In genomic region chr13:40983725-40984669, GRCh38 we compare ENCODE assay signal across 8 cellular contexts. TPM values are rescaled to one million over a fixed set of nuclear protein-coding genes. Genes with fewer than 3 reads are reported as not detected.
DNase-seq lines count a peak whose midpoint lies in the region; ATAC-seq, FAIRE-seq and TF ChIP-seq lines count a peak whose summit lies in the region.

No MANE protein-coding gene starts in this region.

- no peaks in the 10 kb centered on the region for H3K9me3 Mint-ChIP-seq in endodermal cell

- H3K4me2 ChIP-seq in OCI-LY7 (ENCODE audit: low read length) = peak overlapping the region; percentile 94

- DNase-seq in GM12891 (ENCODE audit: insufficient read length, low spot score) (no peak), OCI-LY7 (ENCODE audit: low spot score) (no peak), endodermal cell (no peak), DMS53 treated with DMSO at 0.1 percent for 48 hours (lab: John Stamatoyannopoulos, UW; ENCODE audit: unreplicated experiment) (no peak), AG08396 (ENCODE audit: low spot score) (no peak), head of caudate nucleus (no peak)

- H3K36me3 ChIP-seq in OCI-LY7 (ENCODE audit: insufficient read depth, low read length) (peaks cover 60% of the 10 kb centered on the region), endodermal cell (ENCODE audit: control insufficient read depth, insufficient read depth, low read length) (peaks cover 4% of the 10 kb centered on the region), rectal smooth muscle tissue (ENCODE audit: control insufficient read depth, insufficient read depth, low read length) (no peaks in the 10 kb centered on the region)

- H3K9ac ChIP-seq in endodermal cell (ENCODE audit: extremely low read depth, low read length, poor library complexity, severe bottlenecking) (no peak overlapping the region), rectal smooth muscle tissue (ENCODE audit: low read length) (no peak overlapping the region)

- CTCF ChIA-PET in OCI-LY7 (lab: Charles Lee; ENCODE audit: unreplicated experiment) = no interaction called here

- POLR2A ChIA-PET in OCI-LY7 (lab: Charles Lee) = interaction anchor here (0.8 to 7.7 kb wide), 13 partner anchors 10 to 206 kb away, joined by 3 to 139 read pairs (median 4); partner anchors contain the start of gene ELF1

- BruUV-seq in OCI-LY7 (replicated peaks; lab: Mats Ljungman, UMichigan) = no TSS peak

- no peaks in the 10 kb centered on the region for H3K27me3 Mint-ChIP-seq in endodermal cell (ENCODE audit: insufficient read depth)

- peak overlapping the region; percentile 89 for H3K27ac ChIP-seq in OCI-LY7 (ENCODE audit: low read depth, low read length, poor library complexity, severe bottlenecking)
- H3K27ac ChIP-seq in endodermal cell (ENCODE audit: low read depth, low read length) = no peak overlapping the region
- peak overlapping the region; percentile 27 for H3K27ac ChIP-seq in rectal smooth muscle tissue (ENCODE audit: low read depth, low read length)

- no peak for TF ChIP-seq POLR2A in GM12891 (IDR thresholded peaks at IDR 0.05; ENCODE audit: low read depth, low read length)

- peak; percentile 80 for FAIRE-seq in GM12891 (lab: Jason Lieb, UNC)

- H3K4me1 ChIP-seq in OCI-LY7 (ENCODE audit: insufficient read depth, low read length, poor library complexity, severe bottlenecking) = peaks cover 61% of the 10 kb centered on the region
- H3K4me1 ChIP-seq in endodermal cell (ENCODE audit: control insufficient read depth, insufficient read depth, low read length) = no peaks in the 10 kb centered on the region
- H3K4me1 ChIP-seq in rectal smooth muscle tissue (ENCODE audit: control insufficient read depth, insufficient read depth, low read length) = peaks cover 15% of the 10 kb centered on the region

- 100% methylated on average over 4 of the region's 4 CpGs; no CpG with 5 or more reads in 1 of the 2 experiments for WGBS in endodermal cell (ENCODE audit: insufficient coverage in 1 of 2, insufficient read length in 1 of 2), 2 experiments

- H3K4me3 Mint-ChIP-seq in endodermal cell = no peak overlapping the region

- TF ChIP-seq CTCF in OCI-LY7 (conservative IDR thresholded peaks at IDR 0.05; ENCODE audit: low read length) (no peak), endodermal cell (conservative IDR thresholded peaks at IDR 0.05) (no peak)

- H3K27me3 ChIP-seq in endodermal cell (ENCODE audit: control insufficient read depth, insufficient read depth, low read length, poor library complexity, severe bottlenecking) (no peaks in the 10 kb centered on the region), rectal smooth muscle tissue (ENCODE audit: control insufficient read depth, insufficient read depth, low read length) (no peaks in the 10 kb centered on the region)

- H4K20me1 ChIP-seq in OCI-LY7 (ENCODE audit: insufficient read depth, low read length) = peaks cover 57% of the 10 kb centered on the region

- intact Hi-C loops in OCI-LY7 (cut with micrococcal nuclease; ENCODE audit: unreplicated experiment) (loop anchor here (1.0 to 5.0 kb wide), 4 partner anchors 9 to 77 kb away; partner anchors contain the start of gene WBP4), head of caudate nucleus (cut with DNase I) (loop anchor here (10.0 kb wide), 1 partner anchor 71 kb away; no protein-coding TSS in a partner anchor)

- peaks cover 3% of the 10 kb centered on the region for H3K36me3 Mint-ChIP-seq in endodermal cell (ENCODE audit: low read depth)

- peak overlapping the region; percentile 3 for H3K27ac Mint-ChIP-seq in endodermal cell

- H3K9me3 ChIP-seq in OCI-LY7 (ENCODE audit: low read length) (peaks cover 8% of the 10 kb centered on the region; the same call in 1 of the 2 replicates), endodermal cell (ENCODE audit: control insufficient read depth, low read length) (no peaks in the 10 kb centered on the region)

- no peak for ATAC-seq in HG03354 (IDR thresholded peaks at IDR 0.05; ENCODE audit: poor library complexity, severe bottlenecking, unreplicated experiment)

- H3K4me3 ChIP-seq in OCI-LY7 (ENCODE audit: low read depth, low read length, poor library complexity, severe bottlenecking) = peak overlapping the region; percentile 85
- H3K4me3 ChIP-seq in endodermal cell (ENCODE audit: low read length) = no peak overlapping the region
- H3K4me3 ChIP-seq in rectal smooth muscle tissue (ENCODE audit: low read length) = peak overlapping the region; percentile 22

- H3K79me2 ChIP-seq in OCI-LY7 (ENCODE audit: insufficient read depth, low read depth, low read length) = peaks cover 100% of the 10 kb centered on the region

- H2AFZ ChIP-seq in OCI-LY7 (ENCODE audit: low read length) = no peak overlapping the region

- H3K4me1 Mint-ChIP-seq in endodermal cell = peaks cover 16% of the 10 kb centered on the region

- H3K9me2 ChIP-seq in OCI-LY7 (ENCODE audit: insufficient read depth, low read length) = no peaks in the 10 kb centered on the region

TF ChIP-seq in GM12891, 5 proteins besides CTCF, POLR2A, EP300 and RAD21:
- TF ChIP-seq POU2F2 (IDR thresholded peaks at IDR 0.05; ENCODE audit: low read depth, low read length) = no peak
- no peak for TF ChIP-seq PAX5 (IDR thresholded peaks at IDR 0.05; ENCODE audit: insufficient read depth, low read length, severe bottlenecking)
- no peak for TF ChIP-seq TAF1 (IDR thresholded peaks at IDR 0.05; ENCODE audit: low read depth, low read length)
- TF ChIP-seq SPI1 (IDR thresholded peaks at IDR 0.05; ENCODE audit: low read depth, low read length) = no peak
- TF ChIP-seq POLR2AphosphoS5 (IDR thresholded peaks at IDR 0.05; ENCODE audit: low read depth, low read length) = no peak
TF ChIP-seq in GM12891: peak in this region for 0.

RNA-seq across cellular contexts. Expression of gene ELF1, which starts 35.1 kb away (rescaled TPM):
- 30.2 TPM for polyA plus RNA-seq in GM12891 (2012; ENCODE audit: low read depth, missing spikeins)
- 106 and 111 TPM in 2 replicates for total RNA-seq in OCI-LY7 (2014; rRNA removed; shearing (Covaris generic))
- total RNA-seq in OCI-LY7 (2022) (248 and 276 TPM in 2 replicates), endodermal cell (10 to 100 TPM; 36.0 to 44.1 TPM)
- 21.2 TPM for polyA plus RNA-seq in endodermal cell (2013, experiment 1 of 2)
- polyA plus RNA-seq in endodermal cell (2013, experiment 2 of 2) = 20.6 TPM
